In the genomic region with DNA sequence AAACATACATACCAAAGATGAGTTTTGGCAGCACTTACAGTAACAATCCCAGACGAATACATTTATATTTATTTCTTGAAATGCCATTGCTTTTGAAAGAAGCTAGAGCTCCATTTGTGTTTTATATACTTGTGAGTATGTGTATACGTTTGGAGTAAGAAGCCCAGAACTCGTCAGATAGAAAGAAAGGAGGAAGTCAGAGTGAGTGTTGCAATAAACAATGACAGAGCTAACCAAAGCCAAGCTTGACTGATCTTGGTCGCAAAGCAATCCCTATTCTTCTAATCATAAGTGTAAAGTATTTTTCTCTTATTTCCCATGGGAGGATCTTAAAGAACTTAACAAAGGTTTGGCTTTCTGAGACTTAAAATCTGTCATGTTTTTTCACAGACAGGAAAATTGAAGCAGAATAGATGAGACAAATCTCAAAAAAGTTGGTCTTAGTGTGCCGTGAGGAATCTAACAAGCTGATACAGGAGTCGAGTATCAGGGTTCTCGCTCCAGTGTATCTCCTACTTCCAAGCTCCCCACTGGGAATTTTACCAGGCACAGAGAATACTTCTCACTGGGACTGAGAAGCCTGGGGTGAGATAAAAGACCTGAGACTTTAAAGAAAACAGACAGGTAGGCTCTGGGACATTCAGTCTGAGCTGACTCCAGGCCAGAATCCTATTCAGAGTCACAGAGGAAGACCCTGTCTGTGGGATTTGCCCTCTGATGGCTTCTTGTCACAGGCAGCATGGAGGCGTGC, we compare ENCODE assay signal across 1 cellular context.
TF ChIP-seq lines count a peak whose summit lies in the region.

No MANE protein-coding gene starts in this region.

TF ChIP-seq in WTC11, 78 proteins besides CTCF, POLR2A, EP300 and RAD21 (continued from another document):
- no peak for TF ChIP-seq ZNF396 (CRISPR knock-in tag; IDR thresholded peaks at IDR 0.05; ENCODE audit: borderline replicate concordance)
- no peak for TF ChIP-seq FOXK1 (CRISPR knock-in tag; IDR thresholded peaks at IDR 0.05)
